ENCODE assay signal across 12 cellular contexts in the genomic region with DNA sequence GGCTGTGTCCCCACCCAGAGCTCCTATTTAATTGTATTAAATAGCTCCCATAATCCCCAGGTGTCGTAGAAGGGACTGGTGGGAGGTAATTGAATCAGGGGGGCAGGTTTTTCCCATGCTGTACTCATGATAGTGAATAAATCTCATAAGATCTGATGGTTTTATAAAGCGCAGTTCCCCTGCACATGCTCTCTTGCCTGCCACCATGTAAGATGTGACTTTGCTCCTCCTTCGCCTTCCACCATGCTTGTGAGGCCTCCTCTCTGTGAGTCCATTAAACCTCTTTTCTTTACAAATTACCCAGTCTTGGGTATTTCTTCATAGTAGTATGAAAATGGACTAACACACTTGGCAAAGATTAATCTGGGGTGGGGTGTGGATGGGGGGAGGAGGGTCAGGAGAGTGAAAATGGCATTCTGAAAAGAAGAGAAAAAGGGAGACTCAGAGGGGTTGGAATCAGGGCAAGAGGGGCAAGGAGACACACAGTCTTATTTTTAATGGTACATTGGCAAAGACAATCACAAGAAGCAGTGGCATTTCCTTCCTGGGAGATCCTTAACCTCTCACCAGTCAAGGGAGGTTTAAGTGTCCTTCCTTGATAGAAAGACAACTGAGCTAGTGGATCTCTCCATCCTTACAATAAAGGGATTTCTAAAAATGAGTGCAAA. TPM values are rescaled to one million over a fixed set of nuclear protein-coding genes. Genes with fewer than 3 reads are reported as not detected.
DNase-seq lines count a peak whose midpoint lies in the region; ATAC-seq and TF ChIP-seq lines count a peak whose summit lies in the region.
"Had no signal": no experiment of that assay in that cellular context is flagged by ENCODE, and none has a peak within 500 bp of the region (broad histone marks: within the 10 kb centered on the region; RNA-seq: fewer than 3 reads in every experiment).

No MANE protein-coding gene starts in this region.

- H3K4me3 Mint-ChIP-seq in Calu3 (ENCODE audit: low read depth, unreplicated experiment), result no peak overlapping the region
- H3K4me3 Mint-ChIP-seq: stimulated activated memory B cell treated with anti-CD40 and anti-IgM and Interleukin-4, amounts not matched to agents 10 μg/mL and 1 μg/mL and 100 μg/mL, for 72 hours had no signal

- no peaks in the 10 kb centered on the region for H3K27me3 Mint-ChIP-seq in Calu3 (ENCODE audit: unreplicated experiment)
- H3K27me3 Mint-ChIP-seq: stimulated activated memory B cell treated with anti-CD40 and anti-IgM and Interleukin-4, amounts not matched to agents 10 μg/mL and 1 μg/mL and 100 μg/mL, for 72 hours had no signal

- intact Hi-C loops in Calu3 (cut with micrococcal nuclease; ENCODE audit: unreplicated experiment) (loop anchor here (10.0 kb wide), 1 partner anchor 168 kb away; no protein-coding TSS in a partner anchor), left lung (cut with DNase I) (no loop called here), Right ventricle myocardium inferior (cut with DNase I) (loop anchor here (10.0 kb wide), 1 partner anchor 168 kb away; no protein-coding TSS in a partner anchor)

- no peaks in the 10 kb centered on the region for H3K9me3 Mint-ChIP-seq in Calu3 (ENCODE audit: low read depth, unreplicated experiment)

- H3K27ac Mint-ChIP-seq in Calu3 (ENCODE audit: unreplicated experiment), result peak overlapping the region; percentile 82
- H3K27ac Mint-ChIP-seq: stimulated activated memory B cell treated with anti-CD40 and anti-IgM and Interleukin-4, amounts not matched to agents 10 μg/mL and 1 μg/mL and 100 μg/mL, for 72 hours had no signal

- ATAC-seq in GM21390 (IDR thresholded peaks at IDR 0.05; ENCODE audit: unreplicated experiment) (peak; percentile 33), HG03520 (IDR thresholded peaks at IDR 0.05; ENCODE audit: unreplicated experiment) (peak; percentile 13), left lung (no peak), Right ventricle myocardium inferior (no peak)

- DNase-seq in Calu3 (no peak), left lung (no peak), NOMO-1 treated with DMSO at 0.1 percent for 48 hours (lab: John Stamatoyannopoulos, UW; ENCODE audit: unreplicated experiment) (no peak), Right ventricle myocardium inferior (ENCODE audit: missing footprints) (no peak), ecto neural progenitor cell (ENCODE audit: low spot score) (no peak)
- DNase-seq in central memory CD4-positive, alpha-beta T cell, result no peak
- DNase-seq: activated gamma-delta T cell, NCI-H187, retina had no signal

- peaks cover 30% of the 10 kb centered on the region for H3K4me1 Mint-ChIP-seq in Calu3 (ENCODE audit: low read depth, unreplicated experiment)

- no peaks in the 10 kb centered on the region for H3K27me3 ChIP-seq in left lung

- peaks cover 0 to 18% of the 10 kb centered on the region in 2 donors for H3K4me1 ChIP-seq in left lung

- H3K27ac ChIP-seq in left lung, result peak overlapping the region; percentile 71 to 82

- H3K9me3 ChIP-seq in left lung, result no peaks in the 10 kb centered on the region

- CTCF ChIA-PET in Calu3 (lab: Charles Lee), result no interaction called here

- no TSS peak for BruUV-seq in Calu3 (replicated peaks; lab: Mats Ljungman, UMichigan)

- H3K36me3 ChIP-seq in left lung, result no peaks in the 10 kb centered on the region

- H3K36me3 Mint-ChIP-seq in Calu3 (ENCODE audit: insufficient read depth, unreplicated experiment), result peaks cover 5% of the 10 kb centered on the region
- H3K36me3 Mint-ChIP-seq: stimulated activated memory B cell treated with anti-CD40 and anti-IgM and Interleukin-4, amounts not matched to agents 10 μg/mL and 1 μg/mL and 100 μg/mL, for 72 hours had no signal

- H3K4me3 ChIP-seq in left lung, result no peak overlapping the region

- TF ChIP-seq CTCF in Calu3 (IDR thresholded peaks at IDR 0.05; ENCODE audit: unreplicated experiment) (no peak), left lung (IDR thresholded peaks at IDR 0.05) (no peak)

RNA-seq across cellular contexts. Expression of a gene that starts 37.5 kb away (rescaled TPM):
- total RNA-seq in Calu3 (2022) (not detected in 2 replicates), left lung (not detected), Right ventricle myocardium inferior (not detected)

Comparison
In these comparisons a context has a peak if more than half of its experiments do, and no peak if none do; other contexts are left out.
1. ATAC-seq: peak in GM21390 (single experiment) and HG03520 (single experiment); none in left lung (single experiment) and Right ventricle myocardium inferior (single experiment).
2. intact Hi-C loops: an anchor here in Calu3 (10.0 kb wide) and Right ventricle myocardium inferior (10.0 kb wide); none called in left lung.